ENCODE assay signal across 14 cellular contexts in genomic region chr16:57383276-57384247, GRCh38. TPM values are rescaled to one million over a fixed set of nuclear protein-coding genes. Genes with fewer than 3 reads are reported as not detected.
A peak's percentile ranks its signal among the peaks of the same experiment; 100 is the strongest.
DNase-seq lines count a peak whose midpoint lies in the region; ATAC-seq, FAIRE-seq and TF ChIP-seq lines count a peak whose summit lies in the region.
"Had no signal": no experiment of that assay in that cellular context is flagged by ENCODE, and none has a peak within 500 bp of the region (broad histone marks: within the 10 kb centered on the region; RNA-seq: fewer than 3 reads in every experiment).

No MANE protein-coding gene starts in this region.

- no peak for TF ChIP-seq CTCF in GM12878 (IDR thresholded peaks at IDR 0.05 in 2 of 3, conservative IDR thresholded peaks at IDR 0.05 in 1 of 3; ENCODE audit: control insufficient read depth in 2 of 3, extremely low read depth in 1 of 3, insufficient read depth in 1 of 3, low read depth in 3 of 3, low read length in 3 of 3)

- no peak for DNase-seq in stimulated activated naive CD8-positive, alpha-beta T cell treated with anti-CD3 and anti-CD28 coated beads, Interleukin-15, Interleukin-2, amounts not matched to agents 100 U/mL and 50 U/mL, for 24 hours
- no peak for DNase-seq in stimulated activated naive CD8-positive, alpha-beta T cell treated with anti-CD3 and anti-CD28 coated beads, Interleukin-15, amount 100 ng/mL, for 72 hours
- no peak for DNase-seq in GM12878 (ENCODE audit: low read depth, low spot score)
- DNase-seq in left lobe of liver (ENCODE audit: low spot score): no peak
- peak in 1 of 2 donors; percentile 65 for DNase-seq in aorta
- DNase-seq in effector CD8-positive, alpha-beta T cell (lab: John Stamatoyannopoulos, UW): no peak
- no peak for DNase-seq in activated effector memory CD4-positive, alpha-beta T cell treated with anti-CD3 and anti-CD28 coated beads, Interleukin-2, amount 50 U/mL, for 16 hours
- DNase-seq in CD1c-positive myeloid dendritic cell (ENCODE audit: extremely low spot score): no peak
- DNase-seq: GOT3, NCI-H510A had no signal

- H3K27ac ChIP-seq in GM12878 (ENCODE audit: control insufficient read depth, insufficient read depth): no peak overlapping the region
- H3K27ac ChIP-seq in aorta (ENCODE audit: low read depth in 1 of 2, low read length in 2 of 2): no peak overlapping the region
- H3K27ac ChIP-seq: parathyroid adenoma had no signal

- H3K4me1 Mint-ChIP-seq in stimulated activated naive CD8-positive, alpha-beta T cell treated with anti-CD3 and anti-CD28 coated beads, Interleukin-15, amount 100 ng/mL, for 72 hours: peaks cover 19% of the 10 kb centered on the region

- H3K4me2 ChIP-seq in GM12878 (ENCODE audit: control insufficient read depth, insufficient read depth): no peak overlapping the region

- no peak for TF ChIP-seq POLR2A in GM12878 (IDR thresholded peaks at IDR 0.05; ENCODE audit: low read depth, low read length)

- no peak for TF ChIP-seq EP300 in GM12878 (IDR thresholded peaks at IDR 0.05; ENCODE audit: borderline replicate concordance in 1 of 2, control insufficient read depth in 1 of 2, low read depth in 2 of 2, low read length in 2 of 2)

- RAD21 ChIA-PET in GM12878 (lab: Charles Lee; ENCODE audit: unreplicated experiment): interaction anchor here (0.9 to 1.1 kb wide), 2 partner anchors 28 to 83 kb away, joined by 3 to 4 read pairs; no protein-coding TSS in a partner anchor

- no peak for FAIRE-seq in GM12878 (lab: Jason Lieb, UNC)

- peak; percentile 5 for ATAC-seq in stimulated activated naive CD8-positive, alpha-beta T cell treated with anti-CD3 and anti-CD28 coated beads, Interleukin-15, Interleukin-2, amounts not matched to agents 100 U/mL and 50 U/mL, for 24 hours
- no peak for ATAC-seq in stimulated activated naive CD8-positive, alpha-beta T cell treated with anti-CD3 and anti-CD28 coated beads, Interleukin-15, amount 100 ng/mL, for 72 hours
- ATAC-seq in GM12878: no peak
- ATAC-seq in left lobe of liver: peak; percentile 11
- ATAC-seq in aorta (ENCODE audit: low FRiP score): peak; percentile 69

- 63% methylated on average over 8 of the region's 8 CpGs for WGBS in GM12878 (ENCODE audit: insufficient coverage, insufficient replicate concordance, low lambda C conversion rate, missing lambda C conversion rate)
- 53 to 57% methylated on average over 8 of the region's 8 CpGs for WGBS in aorta, 2 donors

- no peaks in the 10 kb centered on the region for H3K36me3 ChIP-seq in GM12878 (ENCODE audit: control insufficient read depth in 2 of 2, insufficient read depth in 2 of 2, low read length in 1 of 2)
- H3K36me3 ChIP-seq in aorta (ENCODE audit: control insufficient read depth in 1 of 2, insufficient read depth in 2 of 2, low read length in 1 of 2): peaks cover 0 to 7% of the 10 kb centered on the region in 2 donors

- H3K9me3 ChIP-seq in GM12878 (replicated peaks; ENCODE audit: control insufficient read depth, insufficient read depth, low read length) (no peaks in the 10 kb centered on the region), aorta (ENCODE audit: control insufficient read depth, low read length) (no peaks in the 10 kb centered on the region)

- SMC1A ChIA-PET in GM12878 (lab: Charles Lee; ENCODE audit: uncharacterized antibody, unreplicated experiment): no interaction called here

- in situ Hi-C loops in GM12878 (cut with MboI): no loop called here

- H3K27me3 ChIP-seq in GM12878 (replicated peaks in 1 of 2; ENCODE audit: control insufficient read depth in 2 of 2, insufficient read depth in 2 of 2, low read length in 1 of 2) (no peaks in the 10 kb centered on the region), aorta (ENCODE audit: control insufficient read depth in 1 of 2, insufficient read depth in 2 of 2, low read length in 1 of 2) (no peaks in the 10 kb centered on the region)

- H3K27me3 Mint-ChIP-seq in stimulated activated naive CD8-positive, alpha-beta T cell treated with anti-CD3 and anti-CD28 coated beads, Interleukin-15, amount 100 ng/mL, for 72 hours: no peaks in the 10 kb centered on the region

- peak overlapping the region in 1 of 2 donors; percentile 16 for H3K27ac Mint-ChIP-seq in stimulated activated naive CD8-positive, alpha-beta T cell treated with anti-CD3 and anti-CD28 coated beads, Interleukin-15, amount 100 ng/mL, for 72 hours

- H3K9ac ChIP-seq in GM12878 (ENCODE audit: control insufficient read depth, insufficient read depth, low read length): no peak overlapping the region
- H3K9ac ChIP-seq: parathyroid adenoma had no signal

- no peaks in the 10 kb centered on the region for H3K9me3 Mint-ChIP-seq in stimulated activated naive CD8-positive, alpha-beta T cell treated with anti-CD3 and anti-CD28 coated beads, Interleukin-15, amount 100 ng/mL, for 72 hours

- POLR2A ChIA-PET in GM12878 (lab: Charles Lee): no interaction called here

- H3K79me2 ChIP-seq in GM12878 (ENCODE audit: control insufficient read depth, insufficient read depth, low read length): no peaks in the 10 kb centered on the region
- H3K79me2 ChIP-seq: parathyroid adenoma had no signal

- H4K20me1 ChIP-seq in GM12878 (ENCODE audit: control insufficient read depth, insufficient read depth): no peaks in the 10 kb centered on the region

- H3K4me3 Mint-ChIP-seq in stimulated activated naive CD8-positive, alpha-beta T cell treated with anti-CD3 and anti-CD28 coated beads, Interleukin-15, amount 100 ng/mL, for 72 hours: no peak overlapping the region

- TSS peak; percentile 55 for BruUV-seq in GM12878 (replicated peaks; lab: Mats Ljungman, UMichigan)

- no peak overlapping the region for H3K4me3 ChIP-seq in GM12878
- H3K4me3 ChIP-seq in aorta (ENCODE audit: low read length in 2 of 2): no peak overlapping the region

- H2AFZ ChIP-seq in GM12878 (ENCODE audit: control insufficient read depth, low read depth, low read length): no peak overlapping the region
- H2AFZ ChIP-seq: parathyroid adenoma had no signal

- no peak for TF ChIP-seq RAD21 in GM12878 (IDR thresholded peaks at IDR 0.05; ENCODE audit: insufficient read depth, low read depth, low read length)

- CTCF ChIA-PET in GM12878 (lab: Yijun Ruan, JAX): interaction anchor here (0.6 kb wide), 1 partner anchor 34 kb away, joined by 3 read pairs; no protein-coding TSS in a partner anchor

- intact Hi-C loops in GM12878 (cut with micrococcal nuclease; ENCODE audit: unreplicated experiment): no loop called here
- intact Hi-C loops in aorta (cut with DNase I): no loop called here

- H3K4me1 ChIP-seq in GM12878 (ENCODE audit: control insufficient read depth, insufficient read depth, low read length) (peaks cover 61% of the 10 kb centered on the region), aorta (ENCODE audit: control insufficient read depth in 1 of 2, insufficient read depth in 2 of 2, low read length in 2 of 2) (peaks cover 0 to 2% of the 10 kb centered on the region in 2 donors)
- H3K4me1 ChIP-seq: parathyroid adenoma had no signal

RNA-seq across cellular contexts. Expression of gene CX3CL1, which starts 11.3 kb away (rescaled TPM):
- total RNA-seq in GM12878 (2013; cell fraction: nucleolus; rRNA removed): 17.2 and 19.8 TPM in 2 replicates
- total RNA-seq in GM12878 (2014; rRNA removed) (0.68 and 1.1 TPM in 2 replicates), GM12878 (2014; rRNA removed; fragmentation: Illumina TruSeq; extraction: Trizol) (0.31 and 0.41 TPM in 2 replicates), GM12878 (2021) (0.77 and 1.2 TPM in 2 replicates), left lobe of liver (13.8 TPM), aorta (10 to 100 TPM; 45.5 to 47.5 TPM)
- 0.16 TPM for polyA plus RNA-seq in GM12878 (2011; ENCODE audit: low read depth)
- polyA plus RNA-seq in GM12878 (2011; rRNA removed) (0.59 and 1.2 TPM in 2 replicates), GM12878 (2014; fragmentation: Illumina TruSeq; extraction: Trizol) (0.48 and 0.60 TPM in 2 replicates), GM12878 (2014; fragmentation: Nextera tagmentation; extraction: Ambion mirVana) (under 1 TPM; 0.03 to 0.05 TPM), GM12878 (2014; rRNA removed) (0.63 and 1.2 TPM in 2 replicates), GM12878 (2016; fragmentation: Nextera tagmentation; extraction: Ambion mirVana) (under 1 TPM; 0.16 to 0.18 TPM), aorta (10 to 100 TPM; 17.5 to 62.5 TPM)
- polyA plus RNA-seq in GM12878 (2011; cell fraction: cytosol; rRNA removed): 1.5 and 1.9 TPM in 2 replicates
- 2.1 and 2.6 TPM in 2 replicates for polyA plus RNA-seq in GM12878 (2011; cell fraction: nucleus; rRNA removed)
- polyA plus RNA-seq in GM12878 (2012): 0.16 and 0.38 TPM in 2 replicates
- polyA minus RNA-seq in GM12878 (2011; rRNA and poly(A)+ RNA removed): 1.4 and 2.1 TPM in 2 replicates
- polyA minus RNA-seq in GM12878 (2011; cell fraction: cytosol; rRNA and poly(A)+ RNA removed): 0.40 and 0.94 TPM in 2 replicates
- polyA minus RNA-seq in GM12878 (2011; cell fraction: nucleus; rRNA and poly(A)+ RNA removed): 0.60 and 0.77 TPM in 2 replicates

RNA-seq across cellular contexts. Expression of gene CCL17, which starts 21.0 kb away (rescaled TPM):
- not detected in 2 replicates for total RNA-seq in GM12878 (2013; cell fraction: nucleolus; rRNA removed)
- 66.1 and 72.0 TPM in 2 replicates for total RNA-seq in GM12878 (2014; rRNA removed)
- total RNA-seq in GM12878 (2014; rRNA removed; fragmentation: Illumina TruSeq; extraction: Trizol): 54.8 and 54.9 TPM in 2 replicates
- total RNA-seq in GM12878 (2021): 33.1 and 39.5 TPM in 2 replicates
- 5.6 TPM for polyA plus RNA-seq in GM12878 (2011; ENCODE audit: low read depth)
- 0.92 and 1.2 TPM in 2 replicates for polyA plus RNA-seq in GM12878 (2011; rRNA removed)
- polyA plus RNA-seq in GM12878 (2011; cell fraction: cytosol; rRNA removed): 2.1 and 2.4 TPM in 2 replicates
- polyA plus RNA-seq in GM12878 (2011; cell fraction: nucleus; rRNA removed): 0.59 and 1.1 TPM in 2 replicates
- polyA plus RNA-seq in GM12878 (2012): 7.4 and 18.5 TPM in 2 replicates
- polyA plus RNA-seq in GM12878 (2014; fragmentation: Illumina TruSeq; extraction: Trizol): 26.2 and 55.9 TPM in 2 replicates
- polyA plus RNA-seq in GM12878 (2014; fragmentation: Nextera tagmentation; extraction: Ambion mirVana): 10 to 100 TPM; 26.4 to 31.2 TPM
- polyA plus RNA-seq in GM12878 (2014; rRNA removed): 84.9 and 107 TPM in 2 replicates
- polyA plus RNA-seq in GM12878 (2016; fragmentation: Nextera tagmentation; extraction: Ambion mirVana): 10 to 100 TPM; 28.3 to 35.2 TPM
- not detected in 2 replicates for polyA minus RNA-seq in GM12878 (2011; rRNA and poly(A)+ RNA removed)
- polyA minus RNA-seq in GM12878 (2011; cell fraction: cytosol; rRNA and poly(A)+ RNA removed): not detected in 2 replicates
- not detected in 2 replicates for polyA minus RNA-seq in GM12878 (2011; cell fraction: nucleus; rRNA and poly(A)+ RNA removed)
- total RNA-seq in left lobe of liver: not detected
- total RNA-seq in aorta: under 1 TPM in 1 of 2 donors, not detected in 1; 0.94 TPM
- polyA plus RNA-seq in aorta: not detected
- total RNA-seq: HT-29 had no signal
- polyA plus RNA-seq: adipose tissue, BJ had no signal

RNA-seq across cellular contexts. Expression of gene CCL22, which starts 25.0 kb away (rescaled TPM):
- total RNA-seq in GM12878 (2013; cell fraction: nucleolus; rRNA removed): 217 and 243 TPM in 2 replicates
- total RNA-seq in GM12878 (2014; rRNA removed): 114 and 118 TPM in 2 replicates
- 132 and 137 TPM in 2 replicates for total RNA-seq in GM12878 (2014; rRNA removed; fragmentation: Illumina TruSeq; extraction: Trizol)
- total RNA-seq in GM12878 (2021): 704 and 775 TPM in 2 replicates
- 191 TPM for polyA plus RNA-seq in GM12878 (2011; ENCODE audit: low read depth)
- 14.5 and 38.0 TPM in 2 replicates for polyA plus RNA-seq in GM12878 (2011; rRNA removed)
- polyA plus RNA-seq in GM12878 (2011; cell fraction: cytosol; rRNA removed): 34.6 and 58.9 TPM in 2 replicates
- 20.6 TPM in 2 replicates for polyA plus RNA-seq in GM12878 (2011; cell fraction: nucleus; rRNA removed)
- polyA plus RNA-seq in GM12878 (2012): 240 and 288 TPM in 2 replicates
- 508 and 540 TPM in 2 replicates for polyA plus RNA-seq in GM12878 (2014; fragmentation: Illumina TruSeq; extraction: Trizol)
- 100 to 1,000 TPM; 581 to 591 TPM for polyA plus RNA-seq in GM12878 (2014; fragmentation: Nextera tagmentation; extraction: Ambion mirVana)
- 221 and 240 TPM in 2 replicates for polyA plus RNA-seq in GM12878 (2014; rRNA removed)
- polyA plus RNA-seq in GM12878 (2016; fragmentation: Nextera tagmentation; extraction: Ambion mirVana): 100 to 1,000 TPM; 347 to 350 TPM
- 35.3 and 36.7 TPM in 2 replicates for polyA minus RNA-seq in GM12878 (2011; rRNA and poly(A)+ RNA removed)
- 35.0 and 39.2 TPM in 2 replicates for polyA minus RNA-seq in GM12878 (2011; cell fraction: cytosol; rRNA and poly(A)+ RNA removed)
- 4.6 and 6.1 TPM in 2 replicates for polyA minus RNA-seq in GM12878 (2011; cell fraction: nucleus; rRNA and poly(A)+ RNA removed)
- 0.40 TPM for total RNA-seq in left lobe of liver
- under 1 TPM; 0.24 to 0.29 TPM for total RNA-seq in aorta
- under 1 TPM in 1 of 2 donors, not detected in 1; 0.08 TPM for polyA plus RNA-seq in aorta
- total RNA-seq: HT-29 had no signal
- polyA plus RNA-seq: BJ had no signal

Comparison
In these comparisons a context has a peak if more than half of its experiments do, and no peak if none do; other contexts are left out.
1. ATAC-seq: peak in stimulated activated naive CD8-positive, alpha-beta T cell treated with anti-CD3 and anti-CD28 coated beads, Interleukin-15, Interleukin-2, amounts not matched to agents 100 U/mL and 50 U/mL, for 24 hours (single experiment), left lobe of liver (single experiment) and aorta (single experiment); none in stimulated activated naive CD8-positive, alpha-beta T cell treated with anti-CD3 and anti-CD28 coated beads, Interleukin-15, amount 100 ng/mL, for 72 hours (single experiment) and GM12878 (single experiment).
2. RNA of gene CCL22, which starts 25.0 kb away (total RNA-seq): 114 to 775 TPM in GM12878; 0.40 TPM in left lobe of liver (single experiment) and 0.24 to 0.29 TPM in aorta; every median in the first group is over 10 times any median in the second.